ENCODE assay signal across 12 cellular contexts in the genomic region with DNA sequence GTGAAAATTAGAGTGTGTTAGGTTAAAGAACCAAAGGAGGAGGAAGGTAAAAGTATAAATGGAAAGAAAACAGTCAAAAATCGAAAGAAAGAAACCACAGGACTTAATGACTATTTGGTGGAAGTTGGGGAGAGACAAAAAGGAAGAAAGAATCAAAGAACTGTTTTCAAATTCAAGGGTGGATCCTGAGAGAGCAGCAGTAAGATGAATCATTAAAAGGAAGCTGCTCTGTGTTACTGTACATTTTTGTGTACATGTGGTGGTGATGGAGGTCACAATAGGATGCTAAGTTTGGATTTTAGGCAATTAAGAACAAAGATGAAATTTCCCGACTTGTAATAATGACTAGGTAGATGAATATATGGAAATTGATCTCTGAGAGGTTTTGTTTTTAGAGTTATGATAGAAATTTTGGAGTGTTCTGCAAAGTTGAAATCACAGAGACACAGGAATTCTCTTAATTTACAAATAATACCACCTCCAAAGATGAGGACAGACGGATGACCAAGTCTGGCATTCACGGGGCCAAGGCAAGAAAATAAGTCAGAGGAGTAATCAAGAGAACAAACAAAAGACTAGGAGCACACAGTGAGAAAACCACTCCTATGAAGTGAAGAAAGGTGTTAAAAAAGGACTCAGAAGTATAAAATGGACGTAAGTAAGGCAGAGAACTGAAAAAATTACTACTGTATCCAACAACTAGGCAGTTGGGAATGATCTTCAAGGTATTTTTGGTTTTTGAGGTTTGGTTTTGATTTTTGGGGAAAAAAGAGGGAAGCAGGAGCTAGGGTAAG. TPM values are rescaled to one million over a fixed set of nuclear protein-coding genes. Genes with fewer than 3 reads are reported as not detected.
A peak's percentile ranks its signal among the peaks of the same experiment; 100 is the strongest.
DNase-seq lines count a peak whose midpoint lies in the region; ATAC-seq and TF ChIP-seq lines count a peak whose summit lies in the region.
"Had no signal": no experiment of that assay in that cellular context is flagged by ENCODE, and none has a peak within 500 bp of the region (broad histone marks: within the 10 kb centered on the region; RNA-seq: fewer than 3 reads in every experiment).

No MANE protein-coding gene starts in this region.

- POLR2A ChIA-PET in WTC11 (lab: Charles Lee): no interaction called here

- no peak overlapping the region for H3K27ac ChIP-seq in uterus
- H3K27ac ChIP-seq: dorsolateral prefrontal cortex, HL-60 had no signal

- H3K27me3 ChIP-seq in uterus: no peaks in the 10 kb centered on the region
- H3K27me3 ChIP-seq: dorsolateral prefrontal cortex had no signal

- H3K27me3 Mint-ChIP-seq in activated T-cell treated with anti-CD3 and anti-CD28 coated beads, Interleukin-2, amount 50 U/mL, for 72 hours (ENCODE audit: low read depth): no peaks in the 10 kb centered on the region
- no peaks in the 10 kb centered on the region for H3K27me3 Mint-ChIP-seq in WTC11 (ENCODE audit: low read depth)
- H3K27me3 Mint-ChIP-seq in stimulated activated memory B cell treated with anti-CD40 and anti-IgM and Interleukin-4, amounts not matched to agents 10 μg/mL and 1 μg/mL and 100 μg/mL, for 72 hours: no peaks in the 10 kb centered on the region

- H3K4me1 Mint-ChIP-seq in activated T-cell treated with anti-CD3 and anti-CD28 coated beads, Interleukin-2, amount 50 U/mL, for 72 hours (ENCODE audit: low read depth): peaks cover 4% of the 10 kb centered on the region
- peaks cover 10% of the 10 kb centered on the region for H3K4me1 Mint-ChIP-seq in WTC11
- H3K4me1 Mint-ChIP-seq in stimulated activated memory B cell treated with anti-CD40 and anti-IgM and Interleukin-4, amounts not matched to agents 10 μg/mL and 1 μg/mL and 100 μg/mL, for 72 hours: peaks cover 20% of the 10 kb centered on the region

- peak; percentile 60 to 68 for ATAC-seq in activated T-cell treated with anti-CD3 and anti-CD28 coated beads, Interleukin-2, amount 50 U/mL, for 72 hours (replicated peaks in 1 of 2)
- ATAC-seq in WTC11: no peak
- no peak for ATAC-seq in stimulated activated memory B cell treated with anti-CD40 and anti-IgM and Interleukin-4, amounts not matched to agents 10 μg/mL and 1 μg/mL and 100 μg/mL, for 72 hours

- H3K27ac Mint-ChIP-seq in activated T-cell treated with anti-CD3 and anti-CD28 coated beads, Interleukin-2, amount 50 U/mL, for 72 hours: peak overlapping the region; percentile 96
- peak overlapping the region; percentile 26 for H3K27ac Mint-ChIP-seq in WTC11
- peak overlapping the region; percentile 33 for H3K27ac Mint-ChIP-seq in stimulated activated memory B cell treated with anti-CD40 and anti-IgM and Interleukin-4, amounts not matched to agents 10 μg/mL and 1 μg/mL and 100 μg/mL, for 72 hours

- no peak for TF ChIP-seq POLR2A in uterus (IDR thresholded peaks at IDR 0.05)

- no peak overlapping the region for H3K4me3 ChIP-seq in fibroblast of mammary gland (ENCODE audit: control insufficient read depth, low read depth, low read length)
- no peak overlapping the region for H3K4me3 ChIP-seq in uterus
- H3K4me3 ChIP-seq: dorsolateral prefrontal cortex had no signal

- H3K9me3 Mint-ChIP-seq in activated T-cell treated with anti-CD3 and anti-CD28 coated beads, Interleukin-2, amount 50 U/mL, for 72 hours: no peaks in the 10 kb centered on the region
- no peaks in the 10 kb centered on the region for H3K9me3 Mint-ChIP-seq in WTC11
- no peaks in the 10 kb centered on the region for H3K9me3 Mint-ChIP-seq in stimulated activated memory B cell treated with anti-CD40 and anti-IgM and Interleukin-4, amounts not matched to agents 10 μg/mL and 1 μg/mL and 100 μg/mL, for 72 hours

- CTCF ChIA-PET in WTC11 (lab: Charles Lee): no interaction called here

- peak overlapping the region in 1 of 2 donors; percentile 30 for H3K4me3 Mint-ChIP-seq in activated T-cell treated with anti-CD3 and anti-CD28 coated beads, Interleukin-2, amount 50 U/mL, for 72 hours
- H3K4me3 Mint-ChIP-seq in WTC11: no peak overlapping the region; the same call in 1 of the 2 replicates
- no peak overlapping the region for H3K4me3 Mint-ChIP-seq in stimulated activated memory B cell treated with anti-CD40 and anti-IgM and Interleukin-4, amounts not matched to agents 10 μg/mL and 1 μg/mL and 100 μg/mL, for 72 hours

- intact Hi-C loops in uterus (cut with DNase I; ENCODE audit: low total_unique reads): no loop called here

- peaks cover 5 to 34% of the 10 kb centered on the region in 2 donors for H3K36me3 Mint-ChIP-seq in activated T-cell treated with anti-CD3 and anti-CD28 coated beads, Interleukin-2, amount 50 U/mL, for 72 hours (ENCODE audit: insufficient read depth in 2 of 2)
- peaks cover 40% of the 10 kb centered on the region for H3K36me3 Mint-ChIP-seq in WTC11
- H3K36me3 Mint-ChIP-seq in stimulated activated memory B cell treated with anti-CD40 and anti-IgM and Interleukin-4, amounts not matched to agents 10 μg/mL and 1 μg/mL and 100 μg/mL, for 72 hours: peaks cover 53% of the 10 kb centered on the region

- DNase-seq in activated T-cell treated with anti-CD3 and anti-CD28 coated beads, Interleukin-2, amount 50 U/mL, for 72 hours: no peak
- DNase-seq in activated T-cell treated with anti-CD3 and anti-CD28 coated beads, Interleukin-2, amount 50 U/mL, for 48 hours: no peak
- DNase-seq in WTC11 (ENCODE audit: low spot score): no peak
- peak; percentile 23 for DNase-seq in fibroblast of mammary gland (ENCODE audit: low read depth)
- DNase-seq in SKM-1 treated with dmso at 0.1 percent for 144 hours (lab: John Stamatoyannopoulos, UW; ENCODE audit: unreplicated experiment): no peak
- DNase-seq in uterus: no peak
- no peak for DNase-seq in NCI-H1105 treated with DMSO at 0.1 percent for 48 hours (lab: John Stamatoyannopoulos, UW)
- DNase-seq: dorsolateral prefrontal cortex; NCI-H2171; stimulated activated CD8-positive, alpha-beta memory T cell treated with anti-CD3 and anti-CD28 coated beads, Interleukin-4, amount 100 ng/mL, for 48 hours had no signal

- H3K36me3 ChIP-seq in uterus: no peaks in the 10 kb centered on the region

- H3K4me1 ChIP-seq in uterus: peaks cover 0 to 6% of the 10 kb centered on the region in 2 donors

- TF ChIP-seq CTCF in WTC11 (IDR thresholded peaks at IDR 0.05): no peak
- TF ChIP-seq CTCF in fibroblast of mammary gland (conservative IDR thresholded peaks at IDR 0.05; ENCODE audit: control insufficient read depth, insufficient read depth, low read depth, low read length): no peak
- TF ChIP-seq CTCF in uterus (IDR thresholded peaks at IDR 0.05): no peak

- H3K9me3 ChIP-seq in uterus: no peaks in the 10 kb centered on the region

TF ChIP-seq in WTC11, 78 proteins besides CTCF, POLR2A, EP300 and RAD21 (continues in another document):
- TF ChIP-seq EMX1 (CRISPR knock-in tag; IDR thresholded peaks at IDR 0.05): no peak
- TF ChIP-seq, protein P1, sequence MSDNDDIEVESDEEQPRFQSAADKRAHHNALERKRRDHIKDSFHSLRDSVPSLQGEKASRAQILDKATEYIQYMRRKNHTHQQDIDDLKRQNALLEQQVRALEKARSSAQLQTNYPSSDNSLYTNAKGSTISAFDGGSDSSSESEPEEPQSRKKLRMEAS (CRISPR knock-in tag; IDR thresholded peaks at IDR 0.05): no peak
- TF ChIP-seq, protein P2, sequence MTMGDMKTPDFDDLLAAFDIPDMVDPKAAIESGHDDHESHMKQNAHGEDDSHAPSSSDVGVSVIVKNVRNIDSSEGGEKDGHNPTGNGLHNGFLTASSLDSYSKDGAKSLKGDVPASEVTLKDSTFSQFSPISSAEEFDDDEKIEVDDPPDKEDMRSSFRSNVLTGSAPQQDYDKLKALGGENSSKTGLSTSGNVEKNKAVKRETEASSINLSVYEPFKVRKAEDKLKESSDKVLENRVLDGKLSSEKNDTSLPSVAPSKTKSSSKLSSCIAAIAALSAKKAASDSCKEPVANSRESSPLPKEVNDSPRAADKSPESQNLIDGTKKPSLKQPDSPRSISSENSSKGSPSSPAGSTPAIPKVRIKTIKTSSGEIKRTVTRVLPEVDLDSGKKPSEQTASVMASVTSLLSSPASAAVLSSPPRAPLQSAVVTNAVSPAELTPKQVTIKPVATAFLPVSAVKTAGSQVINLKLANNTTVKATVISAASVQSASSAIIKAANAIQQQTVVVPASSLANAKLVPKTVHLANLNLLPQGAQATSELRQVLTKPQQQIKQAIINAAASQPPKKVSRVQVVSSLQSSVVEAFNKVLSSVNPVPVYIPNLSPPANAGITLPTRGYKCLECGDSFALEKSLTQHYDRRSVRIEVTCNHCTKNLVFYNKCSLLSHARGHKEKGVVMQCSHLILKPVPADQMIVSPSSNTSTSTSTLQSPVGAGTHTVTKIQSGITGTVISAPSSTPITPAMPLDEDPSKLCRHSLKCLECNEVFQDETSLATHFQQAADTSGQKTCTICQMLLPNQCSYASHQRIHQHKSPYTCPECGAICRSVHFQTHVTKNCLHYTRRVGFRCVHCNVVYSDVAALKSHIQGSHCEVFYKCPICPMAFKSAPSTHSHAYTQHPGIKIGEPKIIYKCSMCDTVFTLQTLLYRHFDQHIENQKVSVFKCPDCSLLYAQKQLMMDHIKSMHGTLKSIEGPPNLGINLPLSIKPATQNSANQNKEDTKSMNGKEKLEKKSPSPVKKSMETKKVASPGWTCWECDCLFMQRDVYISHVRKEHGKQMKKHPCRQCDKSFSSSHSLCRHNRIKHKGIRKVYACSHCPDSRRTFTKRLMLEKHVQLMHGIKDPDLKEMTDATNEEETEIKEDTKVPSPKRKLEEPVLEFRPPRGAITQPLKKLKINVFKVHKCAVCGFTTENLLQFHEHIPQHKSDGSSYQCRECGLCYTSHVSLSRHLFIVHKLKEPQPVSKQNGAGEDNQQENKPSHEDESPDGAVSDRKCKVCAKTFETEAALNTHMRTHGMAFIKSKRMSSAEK (CRISPR knock-in tag; IDR thresholded peaks at IDR 0.05; ENCODE audit: borderline replicate concordance): no peak
- TF ChIP-seq ESRRA (CRISPR knock-in tag; IDR thresholded peaks at IDR 0.05; ENCODE audit: borderline replicate concordance): no peak
- TF ChIP-seq ZNF317 (CRISPR knock-in tag; IDR thresholded peaks at IDR 0.05; ENCODE audit: borderline replicate concordance, low read depth): no peak
- TF ChIP-seq TCF7 (CRISPR knock-in tag; IDR thresholded peaks at IDR 0.05; ENCODE audit: low read depth): no peak
- no peak for TF ChIP-seq GTF2I (CRISPR knock-in tag; conservative IDR thresholded peaks at IDR 0.05)

RNA-seq across cellular contexts. Expression of a gene that starts 7.1 kb away (rescaled TPM):
- total RNA-seq in activated T-cell treated with anti-CD3 and anti-CD28 coated beads, Interleukin-2, amount 50 U/mL, for 72 hours: 10 to 100 TPM; 73.9 to 76.7 TPM
- 90.2 to 100 TPM (median 91.9 TPM) in 3 replicates for total RNA-seq in WTC11 (2021)
- total RNA-seq in uterus: 100 to 1,000 TPM in 3 of 4 donors, 10 to 100 TPM in 1; 53.8 to 116 (median 109) TPM

Comparison
In these comparisons a context has a peak if more than half of its experiments do, and no peak if none do; other contexts are left out.
1. ATAC-seq: peak in activated T-cell treated with anti-CD3 and anti-CD28 coated beads, Interleukin-2, amount 50 U/mL, for 72 hours (2 of 2); none in WTC11 (single experiment) and stimulated activated memory B cell treated with anti-CD40 and anti-IgM and Interleukin-4, amounts not matched to agents 10 μg/mL and 1 μg/mL and 100 μg/mL, for 72 hours (single experiment).
2. H3K27ac Mint-ChIP-seq: peak in every context shown above with its lines; median percentile 96 in activated T-cell treated with anti-CD3 and anti-CD28 coated beads, Interleukin-2, amount 50 U/mL, for 72 hours; 33 in stimulated activated memory B cell treated with anti-CD40 and anti-IgM and Interleukin-4, amounts not matched to agents 10 μg/mL and 1 μg/mL and 100 μg/mL, for 72 hours; 26 in WTC11.